Comparison of ENCODE assay signal across 14 cellular contexts in the genomic region with DNA sequence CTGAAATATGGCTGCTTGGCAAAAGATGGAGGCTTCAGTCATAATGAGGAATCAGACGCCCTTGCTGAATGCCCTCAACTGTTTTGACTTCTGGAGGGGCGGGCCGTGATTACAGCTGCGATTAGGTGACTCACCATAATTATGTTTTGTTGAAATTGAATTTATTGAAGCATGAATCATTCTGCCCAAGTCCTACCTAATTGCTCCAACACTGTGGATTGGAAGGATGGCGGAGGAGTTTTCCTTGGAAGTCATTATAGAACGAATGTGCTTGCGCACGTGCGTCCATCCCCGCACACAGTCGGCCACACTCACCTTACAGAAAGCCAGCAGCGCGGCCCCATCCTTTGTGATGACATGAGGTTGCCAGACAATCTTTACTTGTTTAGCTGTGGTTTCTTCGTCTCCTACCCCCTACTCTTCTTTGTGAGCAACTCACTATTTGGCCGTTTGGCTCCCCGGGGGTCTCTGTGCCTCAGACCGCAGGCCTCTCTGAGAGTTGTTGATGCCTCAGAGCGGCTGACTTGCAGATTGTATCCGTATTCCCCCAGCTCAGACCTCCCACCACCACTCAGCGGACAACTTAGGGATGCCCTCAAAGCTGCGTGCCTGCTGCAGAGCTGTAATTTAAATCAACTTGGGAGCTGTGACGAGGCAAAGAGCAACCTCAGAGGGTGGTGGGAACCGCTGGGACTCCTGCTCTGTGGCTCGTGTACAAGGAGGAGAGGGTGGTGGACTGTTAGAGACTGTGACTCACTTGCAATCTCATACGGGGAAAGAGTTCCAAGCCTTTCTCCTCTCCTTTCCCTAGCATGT.
DNase-seq lines count a peak whose midpoint lies in the region; ATAC-seq, FAIRE-seq and TF ChIP-seq lines count a peak whose summit lies in the region.
"Had no signal": no experiment of that assay in that cellular context is flagged by ENCODE, and none has a peak within 500 bp of the region (broad histone marks: within the 10 kb centered on the region; RNA-seq: fewer than 3 reads in every experiment).

No MANE protein-coding gene starts in this region.

- no peak overlapping the region for H3K56ac ChIP-seq in H1 (replicated peaks; ENCODE audit: insufficient read length, low read depth, low read length)

- H3K9ac ChIP-seq in H1 (replicated peaks in 1 of 4; ENCODE audit: extremely low read depth in 1 of 4, low read depth in 3 of 4, low read length in 3 of 4), result no peak overlapping the region

- H2AFZ ChIP-seq in H1 (ENCODE audit: low read length), result peak overlapping the region; percentile 46; the same call in 1 of the 2 replicates

- CTCF ChIA-PET in H1 (lab: Charles Lee; ENCODE audit: partially characterized antibody), result interaction anchor here (0.7 to 1.2 kb wide), 4 partner anchors 21 to 323 kb away, joined by 3 read pairs; no protein-coding TSS in a partner anchor

- intact Hi-C loops in sciatic nerve (cut with DNase I), result no loop called here

- FAIRE-seq in H1 (lab: Jason Lieb, UNC) (no peak), HTR-8/SVneo (lab: Jason Lieb, UNC) (no peak)

- no peak overlapping the region for H2BK120ac ChIP-seq in H1 (replicated peaks; ENCODE audit: low read depth, low read length)

- H3K23ac ChIP-seq in H1 (ENCODE audit: insufficient read length), result no peak overlapping the region

- POLR2A ChIA-PET in H1 (lab: Charles Lee; ENCODE audit: partially characterized antibody), result no interaction called here

- no peak overlapping the region for H2BK5ac ChIP-seq in H1 (ENCODE audit: low read depth, low read length)

- H4K5ac ChIP-seq in H1 (ENCODE audit: insufficient read length, low read depth, low read length), result no peak overlapping the region

- no peaks in the 10 kb centered on the region for H3K23me2 ChIP-seq in H1 (ENCODE audit: low read depth, low read length)

- no peak overlapping the region for H4K91ac ChIP-seq in H1 (replicated peaks; ENCODE audit: insufficient read length, low read length)

- peak; percentile 10 for ATAC-seq in sciatic nerve

- H3K4me2 ChIP-seq in H1 (ENCODE audit: insufficient read depth in 1 of 2, low read depth in 2 of 2, low read length in 2 of 2), result no peak overlapping the region

- WGBS in H1 (ENCODE audit: extremely low coverage in 1 of 2, insufficient coverage in 1 of 2, insufficient read length in 1 of 2, insufficient replicate concordance in 2 of 2, low coverage in 1 of 2, low lambda C conversion rate in 2 of 2, missing lambda C conversion rate in 1 of 2), 2 experiments, result 83% methylated on average over 25 of the region's 25 CpGs; no CpG with 5 or more reads in 1 of the 2 experiments

- H3K4me1 ChIP-seq in H1 (replicated peaks in 1 of 4; ENCODE audit: control insufficient read depth in 3 of 4, insufficient read depth in 4 of 4, low read length in 3 of 4), result no peaks in the 10 kb centered on the region
- H3K4me1 ChIP-seq: heart right ventricle, stomach had no signal

- DNase-seq in H7 (peak; percentile 13), NCI-H2171 treated with DMSO at 0.1 percent for 48 hours (lab: John Stamatoyannopoulos, UW) (peak; percentile 56), H1 (ENCODE audit: low read depth in 1 of 2, low spot score in 2 of 2) (no peak), sciatic nerve (ENCODE audit: low spot score) (no peak), HTR-8/SVneo (ENCODE audit: insufficient read length, low spot score) (no peak), SKM-1 (lab: John Stamatoyannopoulos, UW; ENCODE audit: unreplicated experiment) (no peak), GM10266 (ENCODE audit: extremely low spot score) (no peak)
- DNase-seq: activated CD8-positive, alpha-beta memory T cell treated with anti-CD3 and anti-CD28 coated beads, Interleukin-2, amount 50 U/mL, for 4 hours; DMS53; dorsolateral prefrontal cortex; heart right ventricle; stimulated activated CD4-positive, alpha-beta T cell treated with anti-CD3 and anti-CD28 coated beads, Interleukin-4, amount 100 ng/mL, for 24 hours; stomach; T-helper 9 cell had no signal

- H2BK15ac ChIP-seq in H1 (ENCODE audit: low read length), result no peak overlapping the region

- no peaks in the 10 kb centered on the region for H3K79me1 ChIP-seq in H1 (ENCODE audit: low read depth, low read length)

- H2BK12ac ChIP-seq in H1 (ENCODE audit: low read depth, low read length), result no peak overlapping the region

- no peak overlapping the region for H2AK5ac ChIP-seq in H1 (ENCODE audit: low read depth, low read length)

- H3K79me2 ChIP-seq in H1 (ENCODE audit: control insufficient read depth in 1 of 2, insufficient read depth in 2 of 2, low read length in 2 of 2), result no peaks in the 10 kb centered on the region

- H3K27me3 ChIP-seq in H7 (ENCODE audit: control insufficient read depth, insufficient read depth, low read length), result no peaks in the 10 kb centered on the region
- no peaks in the 10 kb centered on the region for H3K27me3 ChIP-seq in H1 (replicated peaks in 1 of 4; ENCODE audit: control insufficient read depth in 3 of 4, extremely low read depth in 1 of 4, insufficient read depth in 3 of 4, low read length in 3 of 4)
- H3K27me3 ChIP-seq: dorsolateral prefrontal cortex, heart right ventricle had no signal

- no peak overlapping the region for H3K4ac ChIP-seq in H1 (replicated peaks; ENCODE audit: insufficient read length, low read depth, low read length)

- no peak for TF ChIP-seq EP300 in H1 (IDR thresholded peaks at IDR 0.05; ENCODE audit: borderline replicate concordance in 1 of 2, low read depth in 2 of 2, low read length in 2 of 2)

- no peak overlapping the region for H3K27ac ChIP-seq in H1 (ENCODE audit: low read depth, low read length)
- H3K27ac ChIP-seq: dorsolateral prefrontal cortex, heart right ventricle, stomach had no signal

- H2BK20ac ChIP-seq in H1 (ENCODE audit: low read length), result no peak overlapping the region

- no peak for TF ChIP-seq POLR2A in H1 (IDR thresholded peaks at IDR 0.05; ENCODE audit: control extremely low read depth in 1 of 2, low read depth in 2 of 2, low read length in 2 of 2)

- TF ChIP-seq CTCF in H1 (IDR thresholded peaks at IDR 0.05; ENCODE audit: control extremely low read depth in 1 of 3, insufficient read depth in 1 of 3, low read depth in 1 of 3, low read length in 3 of 3) (no peak), GM10266 (IDR thresholded peaks at IDR 0.05; ENCODE audit: control insufficient read depth, insufficient read depth, low read depth, missing control alignments) (no peak)

- no peak for TF ChIP-seq RAD21 in H1 (IDR thresholded peaks at IDR 0.05 in 1 of 2, conservative IDR thresholded peaks at IDR 0.05 in 1 of 2; ENCODE audit: low read depth in 2 of 2, low read length in 2 of 2)

- H3K4me3 ChIP-seq in H7 (ENCODE audit: insufficient read depth, low read depth, low read length) (no peak overlapping the region), H1 (ENCODE audit: extremely low read depth in 1 of 4, insufficient read depth in 2 of 4, low read depth in 3 of 4, low read length in 4 of 4) (no peak overlapping the region)
- H3K4me3 ChIP-seq: dorsolateral prefrontal cortex, heart right ventricle, stomach had no signal

- no peaks in the 10 kb centered on the region for H4K20me1 ChIP-seq in H1 (replicated peaks in 1 of 2; ENCODE audit: control insufficient read depth in 1 of 2, insufficient read depth in 2 of 2, low read length in 2 of 2)

- no peak overlapping the region for H3K14ac ChIP-seq in H1 (ENCODE audit: insufficient read length)

- H3K36me3 ChIP-seq in H7 (replicated peaks; ENCODE audit: control insufficient read depth, insufficient read depth, low read length), result no peaks in the 10 kb centered on the region
- H3K36me3 ChIP-seq in H1 (ENCODE audit: control insufficient read depth in 2 of 4, insufficient read depth in 4 of 4, low read length in 3 of 4), result no peaks in the 10 kb centered on the region
- H3K36me3 ChIP-seq: heart right ventricle, stomach had no signal

- H3K9me3 ChIP-seq in H1 (ENCODE audit: insufficient read depth in 2 of 2, low read depth in 1 of 2, low read length in 1 of 2), result no peaks in the 10 kb centered on the region
- H3K9me3 ChIP-seq: stomach had no signal

- H4K8ac ChIP-seq in H1 (ENCODE audit: extremely low read depth, insufficient read depth, low read length), result peak overlapping the region; percentile 1; the same call in 1 of the 2 replicates

- no peak overlapping the region for H3K18ac ChIP-seq in H1 (ENCODE audit: extremely low read depth, low read length)

TF ChIP-seq in H1, 55 proteins besides CTCF, POLR2A, EP300 and RAD21 (continues in another document):
- TF ChIP-seq, protein P1, sequence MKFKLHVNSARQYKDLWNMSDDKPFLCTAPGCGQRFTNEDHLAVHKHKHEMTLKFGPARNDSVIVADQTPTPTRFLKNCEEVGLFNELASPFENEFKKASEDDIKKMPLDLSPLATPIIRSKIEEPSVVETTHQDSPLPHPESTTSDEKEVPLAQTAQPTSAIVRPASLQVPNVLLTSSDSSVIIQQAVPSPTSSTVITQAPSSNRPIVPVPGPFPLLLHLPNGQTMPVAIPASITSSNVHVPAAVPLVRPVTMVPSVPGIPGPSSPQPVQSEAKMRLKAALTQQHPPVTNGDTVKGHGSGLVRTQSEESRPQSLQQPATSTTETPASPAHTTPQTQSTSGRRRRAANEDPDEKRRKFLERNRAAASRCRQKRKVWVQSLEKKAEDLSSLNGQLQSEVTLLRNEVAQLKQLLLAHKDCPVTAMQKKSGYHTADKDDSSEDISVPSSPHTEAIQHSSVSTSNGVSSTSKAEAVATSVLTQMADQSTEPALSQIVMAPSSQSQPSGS (IDR thresholded peaks at IDR 0.05; ENCODE audit: low read length), result no peak
- TF ChIP-seq SIRT6 (IDR thresholded peaks at IDR 0.05; ENCODE audit: low read length) (no peak), TEAD4 (IDR thresholded peaks at IDR 0.05; ENCODE audit: low read depth, low read length) (no peak), CREB1 (IDR thresholded peaks at IDR 0.05) (no peak), YY1 (IDR thresholded peaks at IDR 0.05; ENCODE audit: low read depth, low read length) (no peak), MAFK (IDR thresholded peaks at IDR 0.05; ENCODE audit: low read depth, low read length) (no peak), HDAC2 (IDR thresholded peaks at IDR 0.05; ENCODE audit: borderline replicate concordance in 1 of 2, low read depth in 2 of 2, low read length in 2 of 2) (no peak), SP2 (IDR thresholded peaks at IDR 0.05; ENCODE audit: low read length) (no peak), SP4 (IDR thresholded peaks at IDR 0.05; ENCODE audit: low read length) (no peak), RXRA (IDR thresholded peaks at IDR 0.05; ENCODE audit: insufficient read depth, low read depth, low read length) (no peak), CHD2 (IDR thresholded peaks at IDR 0.05; ENCODE audit: low read length) (no peak), CEBPB (IDR thresholded peaks at IDR 0.05; ENCODE audit: low read depth, low read length) (no peak), HDAC6 (IDR thresholded peaks at IDR 0.05; ENCODE audit: low read depth, low read length) (no peak)

Comparison
In these comparisons a context has a peak if more than half of its experiments do, and no peak if none do; other contexts are left out.
1. DNase-seq: peak in H7 (single experiment) and NCI-H2171 treated with DMSO at 0.1 percent for 48 hours (single experiment); none in H1 (0 of 2), sciatic nerve (single experiment), HTR-8/SVneo (single experiment), SKM-1 (single experiment) and GM10266 (single experiment).